ENCODE assay signal across 7 cellular contexts in genomic region chr7:151087247-151088018, GRCh38.
DNase-seq lines count a peak whose midpoint lies in the region; ATAC-seq and TF ChIP-seq lines count a peak whose summit lies in the region.

No MANE protein-coding gene starts in this region.

- ATAC-seq in HG02885 (IDR thresholded peaks at IDR 0.05; ENCODE audit: poor library complexity, unreplicated experiment) (peak; percentile 33), SK-N-SH treated with all-trans-retinoic acid at 6 μM for 48 hours (peak; percentile 57), HG02763 (IDR thresholded peaks at IDR 0.05; ENCODE audit: unreplicated experiment) (no peak)

- H3K27ac ChIP-seq in caudate nucleus (ENCODE audit: low read depth, low read length): peak overlapping the region; percentile 84

- peak; percentile 67 for TF ChIP-seq CTCF in GM10266 (IDR thresholded peaks at IDR 0.05; ENCODE audit: control insufficient read depth, insufficient read depth, low read depth, missing control alignments)

- peak; percentile 73 for DNase-seq in GM10266 (ENCODE audit: extremely low spot score)
- DNase-seq in caudate nucleus (lab: John Stamatoyannopoulos, UW): peak in 45 of 61 donors; percentile 9 to 71 (median 50)
- peak; percentile 70 for DNase-seq in kidney tubule cell (ENCODE audit: low spot score)
- peak; percentile 49 for DNase-seq in stimulated activated CD4-positive, alpha-beta T cell treated with anti-CD3 and anti-CD28 coated beads, Interleukin-4, amount 100 ng/mL, for 1 hour

TF ChIP-seq in SK-N-SH treated with all-trans-retinoic acid at 6 μM for 48 hours, 23 proteins besides CTCF, POLR2A, EP300 and RAD21:
- TF ChIP-seq OSR1 (CRISPR knock-in tag; IDR thresholded peaks at IDR 0.05) (no peak), TCF4 (CRISPR knock-in tag; IDR thresholded peaks at IDR 0.05; ENCODE audit: borderline replicate concordance) (peak; percentile 25; the same call in 1 of the 2 replicates)
